8 cellular contexts compared by ENCODE assay signal in genomic region chrX:135931644-135932487, GRCh38. TPM values are rescaled to one million over a fixed set of nuclear protein-coding genes. Genes with fewer than 3 reads are reported as not detected.
DNase-seq lines count a peak whose midpoint lies in the region; ATAC-seq, FAIRE-seq and TF ChIP-seq lines count a peak whose summit lies in the region.

No MANE protein-coding gene starts in this region.

- ATAC-seq in GM18505 (IDR thresholded peaks at IDR 0.05; ENCODE audit: unreplicated experiment), result no peak
- ATAC-seq in GM18870 (IDR thresholded peaks at IDR 0.05; ENCODE audit: unreplicated experiment), result no peak

- no peak for FAIRE-seq in D721Med (lab: Jason Lieb, UNC)

- H3K36me3 ChIP-seq in H7 (replicated peaks; ENCODE audit: control insufficient read depth, insufficient read depth, low read length), result no peaks in the 10 kb centered on the region

- no peak for DNase-seq in D721Med (ENCODE audit: insufficient read length, low spot score)
- peak; percentile 41 for DNase-seq in H7
- DNase-seq in NCI-H748 treated with DMSO at 0.1 percent for 48 hours (lab: John Stamatoyannopoulos, UW), result peak; percentile 4
- peak; percentile 5 for DNase-seq in activated T-cell treated with anti-CD3 and anti-CD28 coated beads for 4 hours
- DNase-seq in fibroblast of the aortic adventitia (ENCODE audit: low read depth), result peak; percentile 39
- DNase-seq in pons (ENCODE audit: low spot score), result peak; percentile 6

- TF ChIP-seq CTCF in D721Med (IDR thresholded peaks at IDR 0.05; ENCODE audit: insufficient read depth, missing control alignments) (peak; percentile 52), fibroblast of the aortic adventitia (IDR thresholded peaks at IDR 0.05; ENCODE audit: insufficient read depth, low read length) (peak; percentile 83)

- no peak overlapping the region for H3K4me3 ChIP-seq in H7 (ENCODE audit: insufficient read depth, low read depth, low read length)
- no peak overlapping the region for H3K4me3 ChIP-seq in fibroblast of the aortic adventitia (ENCODE audit: low read depth, low read length)

- no peaks in the 10 kb centered on the region for H3K27me3 ChIP-seq in H7 (ENCODE audit: control insufficient read depth, insufficient read depth, low read length)

- no peak for TF ChIP-seq POLR2A in GM18505 (IDR thresholded peaks at IDR 0.05; ENCODE audit: borderline replicate concordance, extremely low read depth, insufficient read depth, insufficient read length)

RNA-seq across cellular contexts. Expression of gene SAGE1, which starts 38.4 kb away (rescaled TPM):
- 0.03 and 0.33 TPM in 2 replicates for total RNA-seq in H7 (2014; rRNA removed; shearing (Covaris generic))
- total RNA-seq in fibroblast of the aortic adventitia (ENCODE audit: low replicate concordance), result not detected in 2 replicates

RNA-seq across cellular contexts. Expression of gene CT45A10, which starts 38.6 kb away (rescaled TPM):
- total RNA-seq in H7 (2014; rRNA removed; shearing (Covaris generic)), result 0.55 and 3.6 TPM in 2 replicates
- not detected in 2 replicates for total RNA-seq in fibroblast of the aortic adventitia (ENCODE audit: low replicate concordance)

RNA-seq across cellular contexts. Expression of gene MMGT1, which starts 41.9 kb away (rescaled TPM):
- 15.5 and 17.4 TPM in 2 replicates for total RNA-seq in H7 (2014; rRNA removed; shearing (Covaris generic))
- 15.5 and 40.2 TPM in 2 replicates for total RNA-seq in fibroblast of the aortic adventitia (ENCODE audit: low replicate concordance)

RNA-seq across cellular contexts. Expression of gene SLC9A6, which starts 53.4 kb away (rescaled TPM):
- 11.4 and 13.4 TPM in 2 replicates for total RNA-seq in H7 (2014; rRNA removed; shearing (Covaris generic))
- total RNA-seq in fibroblast of the aortic adventitia (ENCODE audit: low replicate concordance), result 18.6 and 26.3 TPM in 2 replicates
